In the genomic region with DNA sequence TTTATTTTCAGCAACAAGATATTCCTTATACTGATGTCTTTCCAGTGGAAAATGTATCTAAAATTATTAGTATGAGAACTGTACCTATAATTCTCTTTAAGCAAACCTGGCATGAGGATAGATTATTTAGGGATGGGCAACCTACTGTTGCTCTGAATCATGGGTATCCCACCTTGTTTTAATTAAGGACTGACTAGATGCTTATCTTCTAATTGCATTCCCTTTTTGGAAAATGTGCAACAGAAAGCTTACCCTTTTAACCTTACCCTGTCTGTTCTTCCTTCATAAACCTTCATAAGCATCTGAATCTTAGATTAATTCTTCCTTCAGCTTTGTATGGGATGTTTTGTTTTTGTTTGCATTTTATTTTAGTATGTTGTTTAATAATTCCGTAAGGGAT, we compare ENCODE assay signal across 18 cellular contexts.
DNase-seq lines count a peak whose midpoint lies in the region; ATAC-seq and TF ChIP-seq lines count a peak whose summit lies in the region.
"Had no signal": no experiment of that assay in that cellular context is flagged by ENCODE, and none has a peak within 500 bp of the region (broad histone marks: within the 10 kb centered on the region; RNA-seq: fewer than 3 reads in every experiment).

No MANE protein-coding gene starts in this region.

- intact Hi-C loops in CD14-positive monocyte (cut with micrococcal nuclease): no loop called here

- peaks cover 5% of the 10 kb centered on the region for H3K4me1 ChIP-seq in endodermal cell (ENCODE audit: control insufficient read depth, insufficient read depth, low read length)

- H3K36me3 ChIP-seq in endodermal cell (ENCODE audit: control insufficient read depth, insufficient read depth, low read length): peaks cover 4% of the 10 kb centered on the region

- no peak; the same call in 2 of the 3 replicates for ATAC-seq in SK-N-SH treated with all-trans-retinoic acid at 6 μM for 48 hours
- ATAC-seq: PC-3 had no signal

- peak overlapping the region; percentile 28 for H3K9ac ChIP-seq in endodermal cell (ENCODE audit: extremely low read depth, low read length, poor library complexity, severe bottlenecking)

- no peaks in the 10 kb centered on the region for H3K9me3 ChIP-seq in endodermal cell (ENCODE audit: control insufficient read depth, low read length)

- H3K4me1 Mint-ChIP-seq in endodermal cell (peaks cover 18% of the 10 kb centered on the region), nephron progenitor cell (peaks cover 20% of the 10 kb centered on the region), CD14-positive monocyte (no peaks in the 10 kb centered on the region)

- H3K4me3 Mint-ChIP-seq in endodermal cell: no peak overlapping the region
- H3K4me3 Mint-ChIP-seq in nephron progenitor cell: no peak overlapping the region
- no peak overlapping the region for H3K4me3 Mint-ChIP-seq in CD14-positive monocyte

- DNase-seq in endodermal cell (no peak), nephron progenitor cell (no peak), NCI-H1105 (lab: John Stamatoyannopoulos, UW) (no peak), CD14-positive monocyte (ENCODE audit: low spot score) (no peak), 8988T (no peak)
- DNase-seq in activated CD8-positive, alpha-beta memory T cell treated with anti-CD3 and anti-CD28 coated beads, Interleukin-2, amount 50 U/mL, for 48 hours: no peak
- DNase-seq: AML-193, DMS79 treated with DMSO at 0.1 percent for 48 hours, KG1, MV-4-11, NCI-H1930, NCI-H345, NCI-H524 treated with DMSO at 0.1 percent for 48 hours, SIG-M5 had no signal

- H3K36me3 Mint-ChIP-seq in endodermal cell (ENCODE audit: low read depth) (peaks cover 3% of the 10 kb centered on the region), nephron progenitor cell (ENCODE audit: low read depth) (peaks cover 16% of the 10 kb centered on the region), CD14-positive monocyte (peaks cover 0 to 2% of the 10 kb centered on the region in 2 donors)

- no peak overlapping the region for H3K27ac ChIP-seq in endodermal cell (ENCODE audit: low read depth, low read length)
- H3K27ac ChIP-seq: C4-2B, RWPE1 had no signal

- H3K27me3 ChIP-seq in endodermal cell (ENCODE audit: control insufficient read depth, insufficient read depth, low read length, poor library complexity, severe bottlenecking): no peaks in the 10 kb centered on the region

- H3K9me3 Mint-ChIP-seq in endodermal cell (no peaks in the 10 kb centered on the region), nephron progenitor cell (no peaks in the 10 kb centered on the region), CD14-positive monocyte (no peaks in the 10 kb centered on the region)

- WGBS in endodermal cell (ENCODE audit: insufficient coverage in 1 of 2, insufficient read length in 1 of 2), 2 experiments: 86% methylated on average over 1 of the region's 1 CpG

- peak overlapping the region; percentile 42 for H3K4me3 ChIP-seq in endodermal cell (ENCODE audit: low read length)

- H3K27ac Mint-ChIP-seq in endodermal cell (peak overlapping the region; percentile 39), nephron progenitor cell (peak overlapping the region; percentile 9), CD14-positive monocyte (no peak overlapping the region)

- H3K27me3 Mint-ChIP-seq in endodermal cell (ENCODE audit: insufficient read depth) (no peaks in the 10 kb centered on the region), nephron progenitor cell (ENCODE audit: low read depth, poor library complexity) (no peaks in the 10 kb centered on the region), CD14-positive monocyte (ENCODE audit: low read depth in 3 of 3) (no peaks in the 10 kb centered on the region)

- TF ChIP-seq CTCF in endodermal cell (conservative IDR thresholded peaks at IDR 0.05): no peak
- no peak for TF ChIP-seq CTCF in nephron progenitor cell (IDR thresholded peaks at IDR 0.05)
- TF ChIP-seq CTCF in CD14-positive monocyte (IDR thresholded peaks at IDR 0.05): no peak

TF ChIP-seq in SK-N-SH treated with all-trans-retinoic acid at 6 μM for 48 hours, 23 proteins besides CTCF, POLR2A, EP300 and RAD21:
- TF ChIP-seq, protein P1, sequence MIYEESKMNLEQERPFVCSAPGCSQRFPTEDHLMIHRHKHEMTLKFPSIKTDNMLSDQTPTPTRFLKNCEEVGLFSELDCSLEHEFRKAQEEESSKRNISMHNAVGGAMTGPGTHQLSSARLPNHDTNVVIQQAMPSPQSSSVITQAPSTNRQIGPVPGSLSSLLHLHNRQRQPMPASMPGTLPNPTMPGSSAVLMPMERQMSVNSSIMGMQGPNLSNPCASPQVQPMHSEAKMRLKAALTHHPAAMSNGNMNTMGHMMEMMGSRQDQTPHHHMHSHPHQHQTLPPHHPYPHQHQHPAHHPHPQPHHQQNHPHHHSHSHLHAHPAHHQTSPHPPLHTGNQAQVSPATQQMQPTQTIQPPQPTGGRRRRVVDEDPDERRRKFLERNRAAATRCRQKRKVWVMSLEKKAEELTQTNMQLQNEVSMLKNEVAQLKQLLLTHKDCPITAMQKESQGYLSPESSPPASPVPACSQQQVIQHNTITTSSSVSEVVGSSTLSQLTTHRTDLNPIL (CRISPR knock-in tag; IDR thresholded peaks at IDR 0.05; ENCODE audit: low read depth): no peak
- TF ChIP-seq, protein P2, sequence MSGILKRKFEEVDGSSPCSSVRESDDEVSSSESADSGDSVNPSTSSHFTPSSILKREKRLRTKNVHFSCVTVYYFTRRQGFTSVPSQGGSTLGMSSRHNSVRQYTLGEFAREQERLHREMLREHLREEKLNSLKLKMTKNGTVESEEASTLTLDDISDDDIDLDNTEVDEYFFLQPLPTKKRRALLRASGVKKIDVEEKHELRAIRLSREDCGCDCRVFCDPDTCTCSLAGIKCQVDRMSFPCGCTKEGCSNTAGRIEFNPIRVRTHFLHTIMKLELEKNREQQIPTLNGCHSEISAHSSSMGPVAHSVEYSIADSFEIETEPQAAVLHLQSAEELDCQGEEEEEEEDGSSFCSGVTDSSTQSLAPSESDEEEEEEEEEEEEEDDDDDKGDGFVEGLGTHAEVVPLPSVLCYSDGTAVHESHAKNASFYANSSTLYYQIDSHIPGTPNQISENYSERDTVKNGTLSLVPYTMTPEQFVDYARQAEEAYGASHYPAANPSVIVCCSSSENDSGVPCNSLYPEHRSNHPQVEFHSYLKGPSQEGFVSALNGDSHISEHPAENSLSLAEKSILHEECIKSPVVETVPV (CRISPR knock-in tag; IDR thresholded peaks at IDR 0.05): no peak
- TF ChIP-seq, protein P3, sequence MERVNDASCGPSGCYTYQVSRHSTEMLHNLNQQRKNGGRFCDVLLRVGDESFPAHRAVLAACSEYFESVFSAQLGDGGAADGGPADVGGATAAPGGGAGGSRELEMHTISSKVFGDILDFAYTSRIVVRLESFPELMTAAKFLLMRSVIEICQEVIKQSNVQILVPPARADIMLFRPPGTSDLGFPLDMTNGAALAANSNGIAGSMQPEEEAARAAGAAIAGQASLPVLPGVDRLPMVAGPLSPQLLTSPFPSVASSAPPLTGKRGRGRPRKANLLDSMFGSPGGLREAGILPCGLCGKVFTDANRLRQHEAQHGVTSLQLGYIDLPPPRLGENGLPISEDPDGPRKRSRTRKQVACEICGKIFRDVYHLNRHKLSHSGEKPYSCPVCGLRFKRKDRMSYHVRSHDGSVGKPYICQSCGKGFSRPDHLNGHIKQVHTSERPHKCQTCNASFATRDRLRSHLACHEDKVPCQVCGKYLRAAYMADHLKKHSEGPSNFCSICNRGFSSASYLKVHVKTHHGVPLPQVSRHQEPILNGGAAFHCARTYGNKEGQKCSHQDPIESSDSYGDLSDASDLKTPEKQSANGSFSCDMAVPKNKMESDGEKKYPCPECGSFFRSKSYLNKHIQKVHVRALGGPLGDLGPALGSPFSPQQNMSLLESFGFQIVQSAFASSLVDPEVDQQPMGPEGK (CRISPR knock-in tag; IDR thresholded peaks at IDR 0.05; ENCODE audit: borderline replicate concordance): no peak
- TF ChIP-seq TCF4 (CRISPR knock-in tag; IDR thresholded peaks at IDR 0.05; ENCODE audit: borderline replicate concordance) (peak; percentile 89), GLIS3 (CRISPR knock-in tag; IDR thresholded peaks at IDR 0.05) (no peak), PPARA (CRISPR knock-in tag; IDR thresholded peaks at IDR 0.05; ENCODE audit: borderline replicate concordance) (no peak), ARNTL (CRISPR knock-in tag; IDR thresholded peaks at IDR 0.05; ENCODE audit: borderline replicate concordance, low read depth) (no peak), ESRRG (CRISPR knock-in tag; IDR thresholded peaks at IDR 0.05) (no peak), BACH2 (CRISPR knock-in tag; IDR thresholded peaks at IDR 0.05; ENCODE audit: borderline replicate concordance) (no peak), ZNF8 (CRISPR knock-in tag; IDR thresholded peaks at IDR 0.05) (no peak), OSR1 (CRISPR knock-in tag; IDR thresholded peaks at IDR 0.05) (no peak), ISL1 (CRISPR knock-in tag; IDR thresholded peaks at IDR 0.05) (no peak), ZNF565 (CRISPR knock-in tag; conservative IDR thresholded peaks at IDR 0.05; ENCODE audit: low read depth) (no peak), TOX (CRISPR knock-in tag; IDR thresholded peaks at IDR 0.05; ENCODE audit: borderline replicate concordance) (no peak), ZFP30 (CRISPR knock-in tag; IDR thresholded peaks at IDR 0.05) (no peak)
- TF ChIP-seq, protein P4, sequence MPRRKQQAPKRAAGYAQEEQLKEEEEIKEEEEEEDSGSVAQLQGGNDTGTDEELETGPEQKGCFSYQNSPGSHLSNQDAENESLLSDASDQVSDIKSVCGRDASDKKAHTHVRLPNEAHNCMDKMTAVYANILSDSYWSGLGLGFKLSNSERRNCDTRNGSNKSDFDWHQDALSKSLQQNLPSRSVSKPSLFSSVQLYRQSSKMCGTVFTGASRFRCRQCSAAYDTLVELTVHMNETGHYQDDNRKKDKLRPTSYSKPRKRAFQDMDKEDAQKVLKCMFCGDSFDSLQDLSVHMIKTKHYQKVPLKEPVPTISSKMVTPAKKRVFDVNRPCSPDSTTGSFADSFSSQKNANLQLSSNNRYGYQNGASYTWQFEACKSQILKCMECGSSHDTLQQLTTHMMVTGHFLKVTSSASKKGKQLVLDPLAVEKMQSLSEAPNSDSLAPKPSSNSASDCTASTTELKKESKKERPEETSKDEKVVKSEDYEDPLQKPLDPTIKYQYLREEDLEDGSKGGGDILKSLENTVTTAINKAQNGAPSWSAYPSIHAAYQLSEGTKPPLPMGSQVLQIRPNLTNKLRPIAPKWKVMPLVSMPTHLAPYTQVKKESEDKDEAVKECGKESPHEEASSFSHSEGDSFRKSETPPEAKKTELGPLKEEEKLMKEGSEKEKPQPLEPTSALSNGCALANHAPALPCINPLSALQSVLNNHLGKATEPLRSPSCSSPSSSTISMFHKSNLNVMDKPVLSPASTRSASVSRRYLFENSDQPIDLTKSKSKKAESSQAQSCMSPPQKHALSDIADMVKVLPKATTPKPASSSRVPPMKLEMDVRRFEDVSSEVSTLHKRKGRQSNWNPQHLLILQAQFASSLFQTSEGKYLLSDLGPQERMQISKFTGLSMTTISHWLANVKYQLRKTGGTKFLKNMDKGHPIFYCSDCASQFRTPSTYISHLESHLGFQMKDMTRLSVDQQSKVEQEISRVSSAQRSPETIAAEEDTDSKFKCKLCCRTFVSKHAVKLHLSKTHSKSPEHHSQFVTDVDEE (CRISPR knock-in tag; IDR thresholded peaks at IDR 0.05): peak; percentile 61; the same call in 1 of the 2 replicates
TF ChIP-seq in SK-N-SH treated with all-trans-retinoic acid at 6 μM for 48 hours: peak in this region for 2.

Comparison
In these comparisons a context has a peak if more than half of its experiments do, and no peak if none do; other contexts are left out.
1. H3K27ac Mint-ChIP-seq: peak in endodermal cell (single experiment) and nephron progenitor cell (single experiment); none in CD14-positive monocyte (0 of 7).